Comparison of ENCODE assay signal across 20 cellular contexts in genomic region chr11:106216281-106216680, GRCh38.
A peak's percentile ranks its signal among the peaks of the same experiment; 100 is the strongest.
DNase-seq lines count a peak whose midpoint lies in the region; ATAC-seq and TF ChIP-seq lines count a peak whose summit lies in the region.
"Had no signal": no experiment of that assay in that cellular context is flagged by ENCODE, and none has a peak within 500 bp of the region (broad histone marks: within the 10 kb centered on the region; RNA-seq: fewer than 3 reads in every experiment).

No MANE protein-coding gene starts in this region.

- DNase-seq in Caco-2, result no peak
- DNase-seq in astrocyte of the hippocampus (ENCODE audit: low read depth, low spot score), result peak; percentile 36
- DNase-seq in epithelial cell of prostate (ENCODE audit: low read depth, low spot score), result no peak
- no peak for DNase-seq in osteocyte (ENCODE audit: extremely low spot score, unreplicated experiment)
- no peak for DNase-seq in activated CD4-positive, CD25-positive, alpha-beta regulatory T cell treated with anti-CD3 and anti-CD28 coated beads, Interleukin-2, amount 50 U/mL, for 72 hours
- DNase-seq in SK-N-DZ (ENCODE audit: low spot score), result no peak
- DNase-seq: DMS53, GDM1, Karpas-422, NCI-H1694, NCI-H2081, NCI-H2171, NCI-H345, NCI-H524 treated with DMSO at 0.1 percent for 48 hours, NCI-H82 had no signal

- no peak overlapping the region for H3K4me3 ChIP-seq in Caco-2 (ENCODE audit: low read depth, low read length)
- H3K4me3 ChIP-seq: A549 had no signal

- no peaks in the 10 kb centered on the region for H3K27me3 ChIP-seq in Caco-2 (replicated peaks; ENCODE audit: control insufficient read depth, insufficient read depth, low read length)

- H3K4me3 Mint-ChIP-seq in Caco-2 (ENCODE audit: unreplicated experiment), result no peak overlapping the region
- H3K4me3 Mint-ChIP-seq in osteocyte (ENCODE audit: unreplicated experiment), result no peak overlapping the region
- H3K4me3 Mint-ChIP-seq: B cell, CD14-positive monocyte had no signal

- no TSS peak for BruUV-seq in Caco-2 (replicated peaks; lab: Mats Ljungman, UMichigan)

- peak overlapping the region; percentile 47 for H3K27ac ChIP-seq in epithelial cell of prostate
- H3K27ac ChIP-seq: A549 had no signal

- POLR2A ChIA-PET in Caco-2 (lab: Charles Lee), result no interaction called here

- intact Hi-C loops in Caco-2 (cut with micrococcal nuclease; ENCODE audit: unreplicated experiment), result no loop called here

- peaks cover 44% of the 10 kb centered on the region for H3K4me1 ChIP-seq in Caco-2
- H3K4me1 ChIP-seq: A549 had no signal

- TF ChIP-seq CTCF in Caco-2 (IDR thresholded peaks at IDR 0.05; ENCODE audit: insufficient read depth in 1 of 2, low read depth in 1 of 2, low read length in 1 of 2, severe bottlenecking in 1 of 2, unreplicated experiment in 1 of 2), result no peak
- TF ChIP-seq CTCF in osteocyte (IDR thresholded peaks at IDR 0.05), result no peak

- H3K27ac Mint-ChIP-seq in Caco-2 (ENCODE audit: unreplicated experiment) (peak overlapping the region; percentile 60), osteocyte (ENCODE audit: unreplicated experiment) (peak overlapping the region; percentile 23)
- H3K27ac Mint-ChIP-seq: B cell, CD14-positive monocyte had no signal

- 0 out of 2 replicates have a peak, but pooled peaks cover 1% of the 10 kb centered on the region for H3K36me3 ChIP-seq in Caco-2 (ENCODE audit: control insufficient read depth, insufficient read depth, low read length)

- H3K36me3 Mint-ChIP-seq in Caco-2 (ENCODE audit: insufficient read depth, unreplicated experiment), result peaks cover 5% of the 10 kb centered on the region
- H3K36me3 Mint-ChIP-seq in osteocyte (ENCODE audit: unreplicated experiment), result no peaks in the 10 kb centered on the region
- H3K36me3 Mint-ChIP-seq: CD14-positive monocyte had no signal

- CTCF ChIA-PET in Caco-2 (lab: Charles Lee), result interaction anchor here (2.3 kb wide), 1 partner anchor 60 kb away, joined by 5 read pairs; no protein-coding TSS in a partner anchor

- H3K27me3 Mint-ChIP-seq in Caco-2 (ENCODE audit: insufficient read depth, unreplicated experiment), result no peaks in the 10 kb centered on the region
- peaks cover 22% of the 10 kb centered on the region for H3K27me3 Mint-ChIP-seq in osteocyte (ENCODE audit: unreplicated experiment)
- H3K27me3 Mint-ChIP-seq: B cell had no signal

- no peak for ATAC-seq in GM21786 (IDR thresholded peaks at IDR 0.05; ENCODE audit: unreplicated experiment)
- ATAC-seq: A549, Panc1 had no signal

- H3K4me1 Mint-ChIP-seq in Caco-2 (ENCODE audit: low read depth, unreplicated experiment) (peaks cover 30% of the 10 kb centered on the region), osteocyte (ENCODE audit: unreplicated experiment) (peaks cover 25% of the 10 kb centered on the region)
- H3K4me1 Mint-ChIP-seq: B cell, CD14-positive monocyte had no signal

- H3K9me3 Mint-ChIP-seq in Caco-2 (ENCODE audit: unreplicated experiment) (peaks cover 91% of the 10 kb centered on the region), osteocyte (ENCODE audit: unreplicated experiment) (no peaks in the 10 kb centered on the region)

- peaks cover 56% of the 10 kb centered on the region for H3K9me3 ChIP-seq in Caco-2
- H3K9me3 ChIP-seq: A549 had no signal
